In genomic region chr9:131145245-131145644, GRCh38 we compare ENCODE assay signal across 36 cellular contexts.
"Had no signal": no experiment of that assay in that cellular context is flagged by ENCODE, and none has a peak within 500 bp of the region (broad histone marks: within the 10 kb centered on the region; RNA-seq: fewer than 3 reads in every experiment).

No MANE protein-coding gene starts in this region.

- H3K27ac ChIP-seq: ascending aorta, cardiac muscle cell, WERI-Rb-1 had no signal

- H3K27me3 ChIP-seq: ascending aorta, cardiac muscle cell had no signal

- H3K27ac Mint-ChIP-seq: activated CD4-positive, alpha-beta memory T cell treated with anti-CD3 and anti-CD28 coated beads, Interleukin-2, amount 10 ng/mL, durations not matched to agents 7 days and 5 days; activated CD4-positive, alpha-beta T cell treated with anti-CD3 and anti-CD28 coated beads for 36 hours; activated CD8-positive, alpha-beta memory T cell treated with anti-CD3 and anti-CD28 coated beads, Interleukin-2, amount 10 ng/mL, durations not matched to agents 7 days and 5 days; activated CD8-positive, alpha-beta T cell treated with anti-CD3 and anti-CD28 coated beads, Interleukin-2, amount 10 ng/mL, durations not matched to agents 7 days and 5 days; activated naive CD4-positive, alpha-beta T cell treated with anti-CD3 and anti-CD28 coated beads, Interleukin-2, amount 10 ng/mL, durations not matched to agents 7 days and 5 days; activated naive CD4-positive, alpha-beta T cell treated with anti-CD3 and anti-CD28 coated beads, Interleukin-2, amount 50 U/mL, for 24 hours; activated naive CD8-positive, alpha-beta T cell; activated naive CD8-positive, alpha-beta T cell treated with anti-CD3 and anti-CD28 coated beads, Interleukin-2, amount 50 U/mL, for 24 hours; activated T-helper 2 cell treated with anti-CD3 and anti-CD28 coated beads, Interferon-gamma antibody, Interleukin-2, Interleukin-4, amounts not matched to agents 10 μg/mL and 5 μg/mL and 100 μg/mL, durations not matched to agents 14 hours and 24 hours and 36 hours; T-cell; T-helper 2 cell treated with Interferon-gamma antibody and Interleukin-4, amounts not matched to agents 5 μg/mL and 100 μg/mL, for 36 hours; WTC11 had no signal

- H3K4me3 ChIP-seq: ascending aorta, cardiac muscle cell had no signal

- H3K4me3 Mint-ChIP-seq: activated CD4-positive, alpha-beta memory T cell treated with anti-CD3 and anti-CD28 coated beads, Interleukin-2, amount 10 ng/mL, durations not matched to agents 7 days and 5 days; activated CD4-positive, alpha-beta T cell treated with anti-CD3 and anti-CD28 coated beads for 36 hours; activated CD4-positive, alpha-beta T cell treated with anti-CD3 and anti-CD28 coated beads, Interleukin-2, amount 10 ng/mL, durations not matched to agents 7 days and 5 days; activated CD8-positive, alpha-beta memory T cell treated with anti-CD3 and anti-CD28 coated beads, Interleukin-2, amount 10 ng/mL, durations not matched to agents 7 days and 5 days; activated CD8-positive, alpha-beta T cell treated with anti-CD3 and anti-CD28 coated beads, Interleukin-2, amount 10 ng/mL, durations not matched to agents 7 days and 5 days; activated naive CD4-positive, alpha-beta T cell treated with anti-CD3 and anti-CD28 coated beads, Interleukin-2, amount 10 ng/mL, durations not matched to agents 7 days and 5 days; activated naive CD4-positive, alpha-beta T cell treated with anti-CD3 and anti-CD28 coated beads, Interleukin-2, amount 50 U/mL, for 24 hours; activated naive CD8-positive, alpha-beta T cell; activated naive CD8-positive, alpha-beta T cell treated with anti-CD3 and anti-CD28 coated beads, Interleukin-2, amount 10 ng/mL, durations not matched to agents 7 days and 5 days; activated naive CD8-positive, alpha-beta T cell treated with anti-CD3 and anti-CD28 coated beads, Interleukin-2, amount 50 U/mL, for 24 hours; brain; central memory CD8-positive, alpha-beta T cell; T-cell; T-helper 2 cell treated with Interferon-gamma antibody and Interleukin-4, amounts not matched to agents 5 μg/mL and 100 μg/mL, for 36 hours; WTC11 had no signal

- ATAC-seq: activated CD4-positive, alpha-beta T cell treated with anti-CD3 and anti-CD28 coated beads for 36 hours; activated CD4-positive, CD25-positive, alpha-beta regulatory T cell treated with anti-CD3 and anti-CD28 coated beads, Interleukin-2, amount 50 U/mL, for 24 hours; activated CD8-positive, alpha-beta memory T cell treated with anti-CD3 and anti-CD28 coated beads, Interleukin-2, amount 10 ng/mL, durations not matched to agents 7 days and 5 days; activated CD8-positive, alpha-beta T cell treated with anti-CD3 and anti-CD28 coated beads, Interleukin-2, amount 10 ng/mL, durations not matched to agents 7 days and 5 days; activated naive CD8-positive, alpha-beta T cell treated with anti-CD3 and anti-CD28 coated beads, Interleukin-2, amount 50 U/mL, for 24 hours; T-cell; WTC11 had no signal

- H3K9me3 ChIP-seq: ascending aorta had no signal

- H3K9me3 Mint-ChIP-seq: activated CD4-positive, alpha-beta memory T cell treated with anti-CD3 and anti-CD28 coated beads, Interleukin-2, amount 10 ng/mL, durations not matched to agents 7 days and 5 days; activated CD4-positive, alpha-beta T cell treated with anti-CD3 and anti-CD28 coated beads, Interleukin-2, amount 10 ng/mL, durations not matched to agents 7 days and 5 days; activated naive CD4-positive, alpha-beta T cell treated with anti-CD3 and anti-CD28 coated beads, Interleukin-2, amount 10 ng/mL, durations not matched to agents 7 days and 5 days; activated naive CD4-positive, alpha-beta T cell treated with anti-CD3 and anti-CD28 coated beads, Interleukin-2, amount 50 U/mL, for 24 hours; activated naive CD8-positive, alpha-beta T cell treated with anti-CD3 and anti-CD28 coated beads, Interleukin-2, amount 10 ng/mL, durations not matched to agents 7 days and 5 days; activated naive CD8-positive, alpha-beta T cell treated with anti-CD3 and anti-CD28 coated beads, Interleukin-2, amount 50 U/mL, for 24 hours; activated T-helper 2 cell treated with anti-CD3 and anti-CD28 coated beads, Interferon-gamma antibody, Interleukin-2, Interleukin-4, amounts not matched to agents 10 μg/mL and 5 μg/mL and 100 μg/mL, durations not matched to agents 14 hours and 24 hours and 36 hours; brain; central memory CD8-positive, alpha-beta T cell; T-cell; T-helper 2 cell treated with Interferon-gamma antibody and Interleukin-4, amounts not matched to agents 5 μg/mL and 100 μg/mL, for 36 hours; WTC11 had no signal

- H3K4me1 Mint-ChIP-seq: activated CD4-positive, alpha-beta memory T cell treated with anti-CD3 and anti-CD28 coated beads, Interleukin-2, amount 10 ng/mL, durations not matched to agents 7 days and 5 days; brain; WTC11 had no signal

- DNase-seq: activated CD4-positive, alpha-beta memory T cell treated with anti-CD3 and anti-CD28 coated beads, Interleukin-2, amount 10 ng/mL, durations not matched to agents 7 days and 5 days; activated CD4-positive, alpha-beta T cell treated with anti-CD3 and anti-CD28 coated beads for 1 hour; activated CD4-positive, alpha-beta T cell treated with anti-CD3 and anti-CD28 coated beads for 36 hours; activated CD4-positive, alpha-beta T cell treated with anti-CD3 and anti-CD28 coated beads for 48 hours; activated CD4-positive, alpha-beta T cell treated with anti-CD3 and anti-CD28 coated beads, Interleukin-2, amount 10 ng/mL, durations not matched to agents 7 days and 5 days; activated CD4-positive, alpha-beta T cell treated with anti-CD3 and anti-CD28 coated beads, Interleukin-2, amount 50 U/mL, for 48 hours; activated CD4-positive, CD25-positive, alpha-beta regulatory T cell; activated CD8-positive, alpha-beta memory T cell treated with anti-CD3 and anti-CD28 coated beads for 24 hours; activated CD8-positive, alpha-beta memory T cell treated with anti-CD3 and anti-CD28 coated beads, Interleukin-2, amount 10 ng/mL, durations not matched to agents 7 days and 5 days; activated CD8-positive, alpha-beta memory T cell treated with anti-CD3 and anti-CD28 coated beads, Interleukin-2, amount 50 U/mL, for 48 hours; activated CD8-positive, alpha-beta T cell treated with anti-CD3 and anti-CD28 coated beads, Interleukin-2, amount 10 ng/mL, durations not matched to agents 7 days and 5 days; activated effector memory CD4-positive, alpha-beta T cell treated with Interleukin-2 at 50 U/mL for 16 hours; activated gamma-delta T cell; activated naive CD4-positive, alpha-beta T cell treated with anti-CD3 and anti-CD28 coated beads, Interleukin-2, amount 10 ng/mL, durations not matched to agents 7 days and 5 days; activated naive CD4-positive, alpha-beta T cell treated with Interleukin-2 at 50 U/mL for 16 hours; activated naive CD8-positive, alpha-beta T cell treated with anti-CD3 and anti-CD28 coated beads, Interleukin-2, amount 10 ng/mL, durations not matched to agents 7 days and 5 days; activated naive CD8-positive, alpha-beta T cell treated with anti-CD3 and anti-CD28 coated beads, Interleukin-2, amount 50 U/mL, for 24 hours; activated T-cell treated with anti-CD3 and anti-CD28 coated beads, Interleukin-2, amount 50 U/mL, for 48 hours; amygdala; anterior cingulate cortex; caudate nucleus; cerebellar nuclear complex; T-cell; T-helper 2 cell; T-helper 9 cell; WERI-Rb-1 had no signal

- H3K4me1 ChIP-seq: ascending aorta had no signal

- H3K27me3 Mint-ChIP-seq: activated CD4-positive, alpha-beta memory T cell treated with anti-CD3 and anti-CD28 coated beads, Interleukin-2, amount 10 ng/mL, durations not matched to agents 7 days and 5 days; activated CD4-positive, alpha-beta T cell treated with anti-CD3 and anti-CD28 coated beads for 36 hours; activated CD4-positive, alpha-beta T cell treated with anti-CD3 and anti-CD28 coated beads, Interleukin-2, amount 10 ng/mL, durations not matched to agents 7 days and 5 days; activated CD8-positive, alpha-beta memory T cell treated with anti-CD3 and anti-CD28 coated beads, Interleukin-2, amount 10 ng/mL, durations not matched to agents 7 days and 5 days; activated naive CD4-positive, alpha-beta T cell treated with anti-CD3 and anti-CD28 coated beads, Interleukin-2, amount 10 ng/mL, durations not matched to agents 7 days and 5 days; activated naive CD4-positive, alpha-beta T cell treated with anti-CD3 and anti-CD28 coated beads, Interleukin-2, amount 50 U/mL, for 24 hours; activated naive CD8-positive, alpha-beta T cell; activated naive CD8-positive, alpha-beta T cell treated with anti-CD3 and anti-CD28 coated beads, Interleukin-2, amount 10 ng/mL, durations not matched to agents 7 days and 5 days; activated naive CD8-positive, alpha-beta T cell treated with anti-CD3 and anti-CD28 coated beads, Interleukin-2, amount 50 U/mL, for 24 hours; central memory CD8-positive, alpha-beta T cell; T-cell had no signal
